Comparison of ENCODE assay signal across 29 cellular contexts in the genomic region with DNA sequence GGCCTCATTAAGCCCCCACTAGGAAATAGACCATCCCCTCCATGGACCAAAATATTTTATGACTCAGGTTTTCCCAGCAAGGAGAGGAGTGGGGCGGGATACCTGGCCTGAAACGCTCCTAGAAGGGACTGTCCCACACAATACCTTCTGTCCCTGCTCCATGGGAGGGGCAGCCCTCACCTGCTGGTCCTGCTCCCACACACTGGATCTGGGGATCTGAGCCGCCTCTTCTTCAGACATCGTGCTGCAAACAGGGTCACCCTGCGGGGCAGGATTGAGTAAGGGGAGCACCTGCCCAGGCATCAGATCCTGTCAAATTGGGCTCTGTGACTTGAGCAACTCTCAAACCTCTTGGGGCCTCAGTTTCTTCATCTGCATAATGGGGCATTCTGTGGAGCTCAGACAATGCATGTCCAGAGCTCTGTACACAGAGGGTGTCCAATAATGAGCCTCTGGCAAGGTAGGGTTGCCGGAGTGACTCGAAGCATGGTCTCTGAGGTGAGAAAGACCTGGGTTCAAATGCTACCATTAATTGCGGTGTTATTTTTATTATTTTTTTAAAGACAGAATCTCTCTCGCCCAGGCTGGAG. TPM values are rescaled to one million over a fixed set of nuclear protein-coding genes. Genes with fewer than 3 reads are reported as not detected.
"Had no signal": no experiment of that assay in that cellular context is flagged by ENCODE, and none has a peak within 500 bp of the region (broad histone marks: within the 10 kb centered on the region; RNA-seq: fewer than 3 reads in every experiment).

No MANE protein-coding gene starts in this region.

- ATAC-seq: effector memory CD8-positive, alpha-beta T cell; T-helper 17 cell had no signal

- H3K4me3 Mint-ChIP-seq: activated CD4-positive, alpha-beta memory T cell treated with anti-CD3 and anti-CD28 coated beads for 36 hours; activated CD4-positive, alpha-beta T cell treated with anti-CD3 and anti-CD28 coated beads, Interleukin-2, amount 10 ng/mL, durations not matched to agents 24 days and 14 days; activated naive CD4-positive, alpha-beta T cell treated with anti-CD3 and anti-CD28 coated beads for 36 hours; activated naive CD8-positive, alpha-beta T cell treated with anti-CD3 and anti-CD28 coated beads for 36 hours; activated T-helper 1 cell treated with anti-CD3 and anti-CD28 coated beads, Interleukin-12 subunit alpha, Interleukin-12 subunit beta, Interleukin-2, Interleukin-4 antibody, amounts not matched to agents 30 ng/mL and 10 ng/mL and 1 ng/mL, durations not matched to agents 14 hours and 24 hours and 36 hours had no signal

- H3K36me3 Mint-ChIP-seq: activated CD4-positive, alpha-beta memory T cell treated with anti-CD3 and anti-CD28 coated beads for 36 hours; activated naive CD8-positive, alpha-beta T cell treated with anti-CD3 and anti-CD28 coated beads for 36 hours had no signal

- H3K27ac Mint-ChIP-seq: activated CD4-positive, alpha-beta memory T cell treated with anti-CD3 and anti-CD28 coated beads for 36 hours; activated CD4-positive, alpha-beta T cell treated with anti-CD3 and anti-CD28 coated beads, Interleukin-2, amount 10 ng/mL, durations not matched to agents 24 days and 14 days; activated naive CD4-positive, alpha-beta T cell treated with anti-CD3 and anti-CD28 coated beads for 36 hours; activated naive CD8-positive, alpha-beta T cell treated with anti-CD3 and anti-CD28 coated beads for 36 hours; activated T-helper 1 cell treated with anti-CD3 and anti-CD28 coated beads, Interleukin-12 subunit alpha, Interleukin-12 subunit beta, Interleukin-2, Interleukin-4 antibody, amounts not matched to agents 30 ng/mL and 10 ng/mL and 1 ng/mL, durations not matched to agents 14 hours and 24 hours and 36 hours; effector memory CD8-positive, alpha-beta T cell; nephron; progenitor cell of endocrine pancreas had no signal

- H3K9me3 ChIP-seq: ascending aorta, left lung, ovary, tibial nerve had no signal

- DNase-seq: activated CD4-positive, alpha-beta memory T cell treated with anti-CD3 and anti-CD28 coated beads for 36 hours; activated CD4-positive, alpha-beta T cell treated with anti-CD3 and anti-CD28 coated beads, Interleukin-2, amount 10 ng/mL, durations not matched to agents 24 days and 14 days; activated CD4-positive, CD25-positive, alpha-beta regulatory T cell treated with anti-CD3 and anti-CD28 coated beads, Interleukin-2, amount 50 U/mL, for 72 hours; activated CD8-positive, alpha-beta memory T cell treated with anti-CD3 and anti-CD28 coated beads, Interleukin-2, amount 50 U/mL, for 4 hours; activated effector memory CD4-positive, alpha-beta T cell treated with anti-CD3 and anti-CD28 coated beads, Interleukin-2, amount 50 U/mL, for 16 hours; activated naive CD4-positive, alpha-beta T cell treated with anti-CD3 and anti-CD28 coated beads for 36 hours; activated naive CD8-positive, alpha-beta T cell treated with anti-CD3 and anti-CD28 coated beads for 36 hours; activated T-cell treated with anti-CD3 and anti-CD28 coated beads, Interleukin-2, amount 50 U/mL, for 1 hour; brain microvascular endothelial cell; caudate nucleus; cortex of kidney; effector memory CD8-positive, alpha-beta T cell; foreskin fibroblast; kidney glomerular epithelial cell; left lung; ovary; retina; stimulated activated CD4-positive, alpha-beta T cell treated with anti-CD3 and anti-CD28 coated beads, Interleukin-15, amount 100 ng/mL, for 24 hours; stimulated activated CD4-positive, alpha-beta T cell treated with anti-CD3 and anti-CD28 coated beads, Interleukin-2, amount 100 ng/mL, for 24 hours; stimulated activated naive CD4-positive, alpha-beta T cell; T-helper 17 cell; T1000 had no signal

- H3K9me3 Mint-ChIP-seq: activated CD4-positive, alpha-beta memory T cell treated with anti-CD3 and anti-CD28 coated beads for 36 hours; activated CD4-positive, alpha-beta T cell treated with anti-CD3 and anti-CD28 coated beads, Interleukin-2, amount 10 ng/mL, durations not matched to agents 24 days and 14 days; activated naive CD4-positive, alpha-beta T cell treated with anti-CD3 and anti-CD28 coated beads for 36 hours; activated naive CD8-positive, alpha-beta T cell treated with anti-CD3 and anti-CD28 coated beads for 36 hours; activated T-helper 1 cell treated with anti-CD3 and anti-CD28 coated beads, Interleukin-12 subunit alpha, Interleukin-12 subunit beta, Interleukin-2, Interleukin-4 antibody, amounts not matched to agents 30 ng/mL and 10 ng/mL and 1 ng/mL, durations not matched to agents 14 hours and 24 hours and 36 hours; effector memory CD8-positive, alpha-beta T cell; nephron had no signal

- H3K4me3 ChIP-seq: ascending aorta had no signal

- H3K4me1 Mint-ChIP-seq: T-helper 17 cell had no signal

- H3K27ac ChIP-seq: ascending aorta, brain microvascular endothelial cell had no signal

- H3K27me3 ChIP-seq: ascending aorta, ovary had no signal

- H3K36me3 ChIP-seq: ascending aorta, brain microvascular endothelial cell, left lung, ovary, tibial nerve had no signal

RNA-seq across cellular contexts. Expression of gene PLIN5, which starts 1.1 kb away (rescaled TPM):
- total RNA-seq: activated CD4-positive, alpha-beta T cell treated with anti-CD3 and anti-CD28 coated beads, Interleukin-2, amount 10 ng/mL, durations not matched to agents 24 days and 14 days; activated CD8-positive, alpha-beta memory T cell treated with anti-CD3 and anti-CD28 coated beads for 36 hours; activated T-helper 1 cell treated with anti-CD3 and anti-CD28 coated beads, Interleukin-12 subunit alpha, Interleukin-12 subunit beta, Interleukin-2, Interleukin-4 antibody, amounts not matched to agents 30 ng/mL and 10 ng/mL and 1 ng/mL, durations not matched to agents 14 hours and 24 hours and 36 hours; chondrocyte; T-helper 17 cell had no signal

RNA-seq across cellular contexts. Expression of gene LRG1, which starts 5.9 kb away (rescaled TPM):
- total RNA-seq: chondrocyte had no signal

RNA-seq across cellular contexts. Expression of gene PLIN4, which starts 15.6 kb away (rescaled TPM):
- total RNA-seq: activated CD4-positive, alpha-beta T cell treated with anti-CD3 and anti-CD28 coated beads, Interleukin-2, amount 10 ng/mL, durations not matched to agents 24 days and 14 days; activated CD8-positive, alpha-beta memory T cell treated with anti-CD3 and anti-CD28 coated beads for 36 hours; activated naive CD4-positive, alpha-beta T cell treated with anti-CD3 and anti-CD28 coated beads for 36 hours; activated naive CD8-positive, alpha-beta T cell treated with anti-CD3 and anti-CD28 coated beads for 36 hours; activated T-helper 1 cell treated with anti-CD3 and anti-CD28 coated beads, Interleukin-12 subunit alpha, Interleukin-12 subunit beta, Interleukin-2, Interleukin-4 antibody, amounts not matched to agents 30 ng/mL and 10 ng/mL and 1 ng/mL, durations not matched to agents 14 hours and 24 hours and 36 hours; T-helper 17 cell had no signal

RNA-seq across cellular contexts. Expression of gene SEMA6B, which starts 25.6 kb away (rescaled TPM):
- total RNA-seq: activated CD4-positive, alpha-beta T cell treated with anti-CD3 and anti-CD28 coated beads, Interleukin-2, amount 10 ng/mL, durations not matched to agents 24 days and 14 days; activated CD8-positive, alpha-beta memory T cell treated with anti-CD3 and anti-CD28 coated beads for 36 hours; activated naive CD8-positive, alpha-beta T cell treated with anti-CD3 and anti-CD28 coated beads for 36 hours; activated T-helper 1 cell treated with anti-CD3 and anti-CD28 coated beads, Interleukin-12 subunit alpha, Interleukin-12 subunit beta, Interleukin-2, Interleukin-4 antibody, amounts not matched to agents 30 ng/mL and 10 ng/mL and 1 ng/mL, durations not matched to agents 14 hours and 24 hours and 36 hours had no signal
